In the genomic region with DNA sequence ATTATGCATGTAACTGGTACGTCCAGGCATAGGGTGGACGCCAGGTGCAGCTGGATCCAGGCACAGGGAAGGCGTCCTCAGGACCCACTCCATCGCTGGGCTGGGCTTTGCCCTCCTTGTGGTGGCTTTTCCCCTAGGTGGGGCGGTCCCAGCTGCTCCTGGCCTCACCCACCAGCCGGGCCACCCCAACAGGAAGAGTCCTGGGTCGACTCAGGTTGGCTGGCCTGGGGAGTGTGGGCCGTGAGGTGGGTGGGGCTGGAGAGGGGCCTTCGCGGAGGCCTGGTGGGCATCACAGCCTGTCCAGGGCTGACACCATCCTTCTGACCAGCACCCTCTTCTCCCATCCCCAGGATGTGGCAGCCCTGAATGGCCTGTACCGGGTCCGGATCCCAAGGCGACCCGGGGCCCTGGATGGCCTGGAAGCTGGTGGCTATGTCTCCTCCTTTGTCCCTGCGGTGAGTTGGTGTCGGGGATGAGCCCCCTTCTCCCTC, we compare ENCODE assay signal across 23 cellular contexts. TPM values are rescaled to one million over a fixed set of nuclear protein-coding genes. Genes with fewer than 3 reads are reported as not detected.
"Had no signal": no experiment of that assay in that cellular context is flagged by ENCODE, and none has a peak within 500 bp of the region (broad histone marks: within the 10 kb centered on the region; RNA-seq: fewer than 3 reads in every experiment).

No MANE protein-coding gene starts in this region.

- H3K27me3 Mint-ChIP-seq: effector memory CD8-positive, alpha-beta T cell; progenitor cell of endocrine pancreas; stimulated activated naive B cell treated with anti-CD40 and anti-IgM and Interleukin-4, amounts not matched to agents 10 μg/mL and 1 μg/mL and 100 μg/mL, for 72 hours; stimulated activated naive CD8-positive, alpha-beta T cell treated with anti-CD3 and anti-CD28 coated beads, Interleukin-15, amount 100 ng/mL, for 72 hours had no signal

- H3K27ac Mint-ChIP-seq: dendritic cell treated with granulocyte-macrophage colony-stimulating factor and Interleukin-4, amounts not matched to agents 40 ng/mL and 50 ng/mL, for 4 days; stimulated activated naive B cell treated with anti-CD40 and anti-IgM and Interleukin-4, amounts not matched to agents 10 μg/mL and 1 μg/mL and 100 μg/mL, for 72 hours had no signal

- H3K4me3 ChIP-seq: esophagus squamous epithelium, gastroesophageal sphincter, right lobe of liver, thoracic aorta, transverse colon had no signal

- FAIRE-seq: colon had no signal

- H3K36me3 Mint-ChIP-seq: natural killer cell had no signal

- H3K9me3 ChIP-seq: esophagus squamous epithelium, gastroesophageal sphincter, right lobe of liver, thoracic aorta, transverse colon had no signal

- H3K27me3 ChIP-seq: esophagus squamous epithelium, gastroesophageal sphincter, right lobe of liver, transverse colon had no signal

- DNase-seq: effector memory CD8-positive, alpha-beta T cell; esophagus squamous epithelium; left colon; natural killer cell; stimulated activated CD4-positive, alpha-beta T cell treated with anti-CD3 and anti-CD28 coated beads, Interleukin-4, amount 100 ng/mL, for 4 hours; stimulated activated naive B cell treated with anti-CD40 and anti-IgM and Interleukin-4, amounts not matched to agents 10 μg/mL and 1 μg/mL and 100 μg/mL, for 72 hours; stimulated activated naive CD8-positive, alpha-beta T cell treated with anti-CD3 and anti-CD28 coated beads, Interleukin-15, amount 100 ng/mL, for 72 hours; transverse colon had no signal

- H3K27ac ChIP-seq: epithelial cell of prostate, esophagus squamous epithelium, gastroesophageal sphincter, right lobe of liver, thoracic aorta, transverse colon had no signal

- H3K4me3 Mint-ChIP-seq: dendritic cell treated with granulocyte-macrophage colony-stimulating factor and Interleukin-4, amounts not matched to agents 40 ng/mL and 50 ng/mL, for 4 days; effector memory CD8-positive, alpha-beta T cell; stimulated activated naive B cell treated with anti-CD40 and anti-IgM and Interleukin-4, amounts not matched to agents 10 μg/mL and 1 μg/mL and 100 μg/mL, for 72 hours had no signal

- H3K9me3 Mint-ChIP-seq: dendritic cell treated with granulocyte-macrophage colony-stimulating factor and Interleukin-4, amounts not matched to agents 40 ng/mL and 50 ng/mL, for 4 days; natural killer cell had no signal

- ATAC-seq: effector memory CD8-positive, alpha-beta T cell; gastroesophageal sphincter; left colon; natural killer cell; right lobe of liver; stimulated activated naive B cell treated with anti-CD40 and anti-IgM and Interleukin-4, amounts not matched to agents 10 μg/mL and 1 μg/mL and 100 μg/mL, for 72 hours; stimulated activated naive CD8-positive, alpha-beta T cell treated with anti-CD3 and anti-CD28 coated beads, Interleukin-15, amount 100 ng/mL, for 72 hours had no signal

RNA-seq across cellular contexts. Expression of gene GARIN5A, which starts 3.2 kb away (rescaled TPM):
- total RNA-seq: subcutaneous adipose tissue, urinary bladder had no signal

RNA-seq across cellular contexts. Expression of gene ASPDH, which starts 33.9 kb away (rescaled TPM):
- total RNA-seq: esophagus squamous epithelium, gastroesophageal sphincter, kidney epithelial cell, left colon, lower leg skin, mucosa of gallbladder, myocyte, natural killer cell, osteocyte, progenitor cell of endocrine pancreas, subcutaneous adipose tissue, thoracic aorta, transverse colon, urinary bladder had no signal
- polyA plus RNA-seq: urinary bladder had no signal

RNA-seq across cellular contexts. Expression of gene MYBPC2, which starts 47.1 kb away (rescaled TPM):
- total RNA-seq: gastroesophageal sphincter, mucosa of gallbladder, neural crest cell, osteocyte, subcutaneous adipose tissue had no signal
